18 cellular contexts compared by ENCODE assay signal in the genomic region with DNA sequence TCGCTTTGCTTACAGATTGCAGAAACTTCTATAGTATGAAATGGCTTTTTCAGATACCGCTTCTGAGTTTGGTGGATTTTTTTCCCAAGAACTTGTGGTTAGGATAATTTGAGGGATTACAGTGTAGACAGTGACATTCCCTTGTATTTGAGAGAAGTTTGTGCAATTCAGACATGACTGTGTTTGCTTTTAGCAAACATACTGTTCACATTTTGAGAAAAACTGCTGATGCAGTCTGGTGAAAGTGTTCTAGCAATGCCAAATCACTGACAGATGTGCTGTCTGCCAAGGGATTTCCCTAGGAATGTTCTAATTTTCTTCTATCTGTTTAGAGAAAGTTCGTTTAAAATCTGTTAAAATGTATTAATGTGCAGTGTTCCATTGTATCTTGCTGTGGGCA.
DNase-seq lines count a peak whose midpoint lies in the region; ATAC-seq, FAIRE-seq and TF ChIP-seq lines count a peak whose summit lies in the region.
"Had no signal": no experiment of that assay in that cellular context is flagged by ENCODE, and none has a peak within 500 bp of the region (broad histone marks: within the 10 kb centered on the region; RNA-seq: fewer than 3 reads in every experiment).

No MANE protein-coding gene starts in this region.

- H3K27me3 Mint-ChIP-seq in type B pancreatic cell = peaks cover 18% of the 10 kb centered on the region

- H3K4me3 ChIP-seq in left ventricle myocardium inferior (no peak overlapping the region), H1 (ENCODE audit: extremely low read depth in 1 of 4, insufficient read depth in 2 of 4, low read depth in 3 of 4, low read length in 4 of 4) (no peak overlapping the region), HepG2 (replicated peaks in 1 of 3; ENCODE audit: insufficient read depth in 1 of 3, low read depth in 2 of 3, low read length in 3 of 3) (no peak overlapping the region)

- H4K5ac ChIP-seq in H1 (ENCODE audit: insufficient read length, low read depth, low read length) = no peak overlapping the region

- no peak overlapping the region for H3K4ac ChIP-seq in H1 (replicated peaks; ENCODE audit: insufficient read length, low read depth, low read length)

- H3K18ac ChIP-seq in H1 (ENCODE audit: extremely low read depth, low read length) = no peak overlapping the region

- no peak overlapping the region for H3K56ac ChIP-seq in H1 (replicated peaks; ENCODE audit: insufficient read length, low read depth, low read length)

- H2BK12ac ChIP-seq in H1 (ENCODE audit: low read depth, low read length) = no peak overlapping the region

- H3K9ac ChIP-seq in H1 (replicated peaks in 1 of 4; ENCODE audit: extremely low read depth in 1 of 4, low read depth in 3 of 4, low read length in 3 of 4) (no peak overlapping the region), HepG2 (ENCODE audit: insufficient read depth, low read depth, low read length) (no peak overlapping the region)

- H3K14ac ChIP-seq in H1 (ENCODE audit: insufficient read length) = no peak overlapping the region

- DNase-seq in Right ventricle myocardium superior = no peak
- no peak for DNase-seq in left ventricle myocardium inferior
- no peak for DNase-seq in H1 (ENCODE audit: low read depth in 1 of 2, low spot score in 2 of 2)
- DNase-seq in HepG2 (ENCODE audit: low spot score) = peak; percentile 32
- DNase-seq in type B pancreatic cell (ENCODE audit: extremely low spot score, unreplicated experiment) = no peak
- no peak for DNase-seq in NCI-H1048 (lab: John Stamatoyannopoulos, UW)
- no peak for DNase-seq in mesenteric fat pad (ENCODE audit: low spot score)
- DNase-seq: AML-193; CD4-positive, CD25-positive, alpha-beta regulatory T cell; DMS53; H9; Karpas-422; NCI-H1417; NCI-H2081; NCI-H2227 treated with DMSO at 0.1 percent for 48 hours; NCI-H526 had no signal

- FAIRE-seq in H1 (lab: Jason Lieb, UNC) = no peak
- FAIRE-seq in HepG2 (lab: Jason Lieb, UNC) = no peak
- FAIRE-seq: GM12892 had no signal

- in situ Hi-C loops in HepG2 (cut with HindIII; ENCODE audit: extremely low pct_ligation_motif_present, low pct_unique_long_range_greater_than_20kb) = no loop called here

- POLR2A ChIA-PET in H1 (lab: Charles Lee; ENCODE audit: partially characterized antibody) (no interaction called here), HepG2 (lab: Yijun Ruan, JAX) (no interaction called here)

- peaks cover 36% of the 10 kb centered on the region for H3K4me1 Mint-ChIP-seq in type B pancreatic cell (ENCODE audit: unreplicated experiment)

- no peak overlapping the region for H3K23ac ChIP-seq in H1 (ENCODE audit: insufficient read length)

- peak overlapping the region; percentile 13 for H3K27ac Mint-ChIP-seq in type B pancreatic cell
- H3K27ac Mint-ChIP-seq: CD4-positive, CD25-positive, alpha-beta regulatory T cell; H9 had no signal

- H3K27ac ChIP-seq in left ventricle myocardium inferior (replicated peaks) = no peak overlapping the region
- H3K27ac ChIP-seq in H1 (ENCODE audit: low read depth, low read length) = no peak overlapping the region
- no peak overlapping the region for H3K27ac ChIP-seq in HepG2 (ENCODE audit: extremely low read length, insufficient read depth, low read length)

- WGBS in H1 (ENCODE audit: extremely low coverage in 1 of 2, insufficient coverage in 1 of 2, insufficient read length in 1 of 2, insufficient replicate concordance in 2 of 2, low coverage in 1 of 2, low lambda C conversion rate in 2 of 2, missing lambda C conversion rate in 1 of 2), 2 experiments = 90% methylated on average over 3 of the region's 3 CpGs; no CpG with 5 or more reads in 1 of the 2 experiments
- WGBS in HepG2 (ENCODE audit: low lambda C conversion rate) = 0% methylated on average over 3 of the region's 3 CpGs

- no peak overlapping the region for H2BK5ac ChIP-seq in H1 (ENCODE audit: low read depth, low read length)

- H3K79me2 ChIP-seq in H1 (ENCODE audit: control insufficient read depth in 1 of 2, insufficient read depth in 2 of 2, low read length in 2 of 2) (no peaks in the 10 kb centered on the region), HepG2 (ENCODE audit: insufficient read depth, low read length) (no peaks in the 10 kb centered on the region)

- no peaks in the 10 kb centered on the region for H3K23me2 ChIP-seq in H1 (ENCODE audit: low read depth, low read length)

- H4K91ac ChIP-seq in H1 (replicated peaks; ENCODE audit: insufficient read length, low read length) = no peak overlapping the region

- no peak overlapping the region for H2BK15ac ChIP-seq in H1 (ENCODE audit: low read length)

- H3K9me3 ChIP-seq in left ventricle myocardium inferior (replicated peaks) (no peaks in the 10 kb centered on the region), H1 (ENCODE audit: insufficient read depth in 2 of 2, low read depth in 1 of 2, low read length in 1 of 2) (no peaks in the 10 kb centered on the region), HepG2 (ENCODE audit: low read length) (no peaks in the 10 kb centered on the region)

- no peak for TF ChIP-seq EP300 in H1 (IDR thresholded peaks at IDR 0.05; ENCODE audit: borderline replicate concordance in 1 of 2, low read depth in 2 of 2, low read length in 2 of 2)
- TF ChIP-seq EP300 in HepG2 (IDR thresholded peaks at IDR 0.05; ENCODE audit: low read depth in 2 of 2, low read length in 2 of 2) = no peak
- TF ChIP-seq EP300 in HepG2 (CRISPR knock-in tag; IDR thresholded peaks at IDR 0.05; ENCODE audit: borderline replicate concordance) = no peak

- H2BK20ac ChIP-seq in H1 (ENCODE audit: low read length) = no peak overlapping the region

- H3K27me3 ChIP-seq in left ventricle myocardium inferior (ENCODE audit: low read depth) = no peaks in the 10 kb centered on the region
- H3K27me3 ChIP-seq in H1 (replicated peaks in 1 of 4; ENCODE audit: control insufficient read depth in 3 of 4, extremely low read depth in 1 of 4, insufficient read depth in 3 of 4, low read length in 3 of 4) = no peaks in the 10 kb centered on the region
- no peaks in the 10 kb centered on the region; a peak in 2 of 5 replicates for H3K27me3 ChIP-seq in HepG2 (ENCODE audit: control insufficient read depth in 1 of 2, insufficient read depth in 2 of 2, low read length in 2 of 2)

- no peaks in the 10 kb centered on the region for H3K9me3 Mint-ChIP-seq in type B pancreatic cell
- H3K9me3 Mint-ChIP-seq: H9 had no signal

- H2BK120ac ChIP-seq in H1 (replicated peaks; ENCODE audit: low read depth, low read length) = no peak overlapping the region

- H4K20me1 ChIP-seq in H1 (replicated peaks in 1 of 2; ENCODE audit: control insufficient read depth in 1 of 2, insufficient read depth in 2 of 2, low read length in 2 of 2) (no peaks in the 10 kb centered on the region), HepG2 (ENCODE audit: insufficient read depth, low read length) (no peaks in the 10 kb centered on the region)

- no peak for TF ChIP-seq POLR2A in H1 (IDR thresholded peaks at IDR 0.05; ENCODE audit: control extremely low read depth in 1 of 2, low read depth in 2 of 2, low read length in 2 of 2)
- no peak for TF ChIP-seq POLR2A in HepG2 (IDR thresholded peaks at IDR 0.05; ENCODE audit: insufficient read depth in 1 of 2, low read depth in 2 of 2, low read length in 2 of 2)

- H2AFZ ChIP-seq in H1 (ENCODE audit: low read length) (0 out of 2 replicates have a peak overlapping the region, but pooled peaks have one; percentile 5), HepG2 (ENCODE audit: low read length) (no peak overlapping the region)

- H2AK5ac ChIP-seq in H1 (ENCODE audit: low read depth, low read length) = no peak overlapping the region

- H3K4me2 ChIP-seq in H1 (ENCODE audit: insufficient read depth in 1 of 2, low read depth in 2 of 2, low read length in 2 of 2) (no peak overlapping the region), HepG2 (ENCODE audit: low read depth, low read length) (no peak overlapping the region)

- peak; percentile 29 for ATAC-seq in Right ventricle myocardium superior (ENCODE audit: poor library complexity)
- peak; percentile 79 for ATAC-seq in HepG2
- ATAC-seq in HG03045 (IDR thresholded peaks at IDR 0.05; ENCODE audit: unreplicated experiment) = no peak

- H3K36me3 ChIP-seq in left ventricle myocardium inferior (no peaks in the 10 kb centered on the region), H1 (ENCODE audit: control insufficient read depth in 2 of 4, insufficient read depth in 4 of 4, low read length in 3 of 4) (no peaks in the 10 kb centered on the region), HepG2 (replicated peaks in 1 of 2; ENCODE audit: control insufficient read depth in 1 of 2, insufficient read depth in 2 of 2, low read length in 2 of 2) (no peaks in the 10 kb centered on the region)

- no peaks in the 10 kb centered on the region for H3K36me3 Mint-ChIP-seq in type B pancreatic cell
- H3K36me3 Mint-ChIP-seq: CD4-positive, CD25-positive, alpha-beta regulatory T cell had no signal

- no peak for TF ChIP-seq RAD21 in H1 (IDR thresholded peaks at IDR 0.05 in 1 of 2, conservative IDR thresholded peaks at IDR 0.05 in 1 of 2; ENCODE audit: low read depth in 2 of 2, low read length in 2 of 2)
- no peak for TF ChIP-seq RAD21 in HepG2 (CRISPR knock-in tag; IDR thresholded peaks at IDR 0.05)

- BruUV-seq in HepG2 (replicated peaks; lab: Mats Ljungman, UMichigan) = no TSS peak

- no peak overlapping the region for H3K4me3 Mint-ChIP-seq in type B pancreatic cell
- H3K4me3 Mint-ChIP-seq: CD4-positive, CD25-positive, alpha-beta regulatory T cell; H9 had no signal

- H4K8ac ChIP-seq in H1 (ENCODE audit: extremely low read depth, insufficient read depth, low read length) = no peak overlapping the region

- TF ChIP-seq CTCF in left ventricle myocardium inferior (IDR thresholded peaks at IDR 0.05; ENCODE audit: borderline replicate concordance) (no peak), H1 (IDR thresholded peaks at IDR 0.05; ENCODE audit: control extremely low read depth in 1 of 3, insufficient read depth in 1 of 3, low read depth in 1 of 3, low read length in 3 of 3) (no peak), HepG2 (CRISPR knock-in tag; IDR thresholded peaks at IDR 0.05) (no peak), type B pancreatic cell (conservative IDR thresholded peaks at IDR 0.05) (no peak)

- CTCF ChIA-PET in H1 (lab: Charles Lee; ENCODE audit: partially characterized antibody) = no interaction called here
- CTCF ChIA-PET in HepG2 (lab: Yijun Ruan, JAX; ENCODE audit: low intra/inter-chr PET ratio, low total read pairs) = no interaction called here

- H3K79me1 ChIP-seq in H1 (ENCODE audit: low read depth, low read length) = no peaks in the 10 kb centered on the region

- H3K4me1 ChIP-seq in left ventricle myocardium inferior = peaks cover 13% of the 10 kb centered on the region
- peaks cover 0 to 4% (median 0%) of the 10 kb centered on the region in 4 experiments; a peak in 1 of 7 replicates for H3K4me1 ChIP-seq in H1 (replicated peaks in 1 of 4; ENCODE audit: control insufficient read depth in 3 of 4, insufficient read depth in 4 of 4, low read length in 3 of 4)
- H3K4me1 ChIP-seq in HepG2 (ENCODE audit: insufficient read depth, low read length) = 0 out of 2 replicates have a peak, but pooled peaks cover 8% of the 10 kb centered on the region

- intact Hi-C loops in Right ventricle myocardium superior (cut with DNase I) (no loop called here), left ventricle myocardium inferior (cut with micrococcal nuclease) (no loop called here), HepG2 (cut with micrococcal nuclease; ENCODE audit: unreplicated experiment) (no loop called here)

TF ChIP-seq in H1, 55 proteins besides CTCF, POLR2A, EP300 and RAD21 (continues in another document):
- no peak for TF ChIP-seq NRF1 (IDR thresholded peaks at IDR 0.05; ENCODE audit: low read depth, low read length)

TF ChIP-seq in HepG2, 621 proteins besides CTCF, POLR2A, EP300 and RAD21 (continues in another document):
- no peak for TF ChIP-seq KLF11 (CRISPR knock-in tag; IDR thresholded peaks at IDR 0.05)
